16 cellular contexts compared by ENCODE assay signal in genomic region chr6:43943781-43944250, GRCh38.
DNase-seq lines count a peak whose midpoint lies in the region; FAIRE-seq and TF ChIP-seq lines count a peak whose summit lies in the region.
"Had no signal": no experiment of that assay in that cellular context is flagged by ENCODE, and none has a peak within 500 bp of the region (broad histone marks: within the 10 kb centered on the region; RNA-seq: fewer than 3 reads in every experiment).

No MANE protein-coding gene starts in this region.

- no peak overlapping the region for H3K4me3 ChIP-seq in suprapubic skin
- no peak overlapping the region for H3K4me3 ChIP-seq in small intestine (ENCODE audit: low read depth in 1 of 2, low read length in 2 of 2)
- H3K4me3 ChIP-seq: dorsolateral prefrontal cortex, prostate gland had no signal

- H3K36me3 ChIP-seq in suprapubic skin, result no peaks in the 10 kb centered on the region
- H3K36me3 ChIP-seq in small intestine (ENCODE audit: control insufficient read depth in 2 of 2, insufficient read depth in 2 of 2, low read length in 2 of 2), result no peaks in the 10 kb centered on the region
- H3K36me3 ChIP-seq: prostate gland had no signal

- no peak for TF ChIP-seq EP300 in suprapubic skin (IDR thresholded peaks at IDR 0.05)

- WGBS in suprapubic skin, result 83% methylated on average over 6 of the region's 6 CpGs
- 73 to 80% (median 74%) methylated on average over 6 of the region's 6 CpGs for WGBS in small intestine, 3 donors

- TF ChIP-seq POLR2A in suprapubic skin (IDR thresholded peaks at IDR 0.05), result no peak

- FAIRE-seq in small intestine (lab: Jason Lieb, UNC), result no peak

- no peaks in the 10 kb centered on the region for H3K27me3 ChIP-seq in suprapubic skin
- H3K27me3 ChIP-seq in small intestine (ENCODE audit: control insufficient read depth in 2 of 2, insufficient read depth in 2 of 2, low read length in 2 of 2), result no peaks in the 10 kb centered on the region
- H3K27me3 ChIP-seq: dorsolateral prefrontal cortex had no signal

- no peak for TF ChIP-seq CTCF in suprapubic skin (IDR thresholded peaks at IDR 0.05)

- H3K27ac ChIP-seq in suprapubic skin (no peak overlapping the region), small intestine (ENCODE audit: low read depth in 1 of 2, low read length in 1 of 2) (no peak overlapping the region)
- H3K27ac ChIP-seq: dorsolateral prefrontal cortex, prostate gland had no signal

- peak; percentile 31 for DNase-seq in NCI-H2029 (lab: John Stamatoyannopoulos, UW)
- DNase-seq in NCI-H2029 treated with DMSO at 0.1 percent for 48 hours (lab: John Stamatoyannopoulos, UW), result no peak
- DNase-seq in RPMI7951 (ENCODE audit: low read depth), result peak; percentile 76
- DNase-seq in kidney tubule cell (ENCODE audit: low spot score), result peak; percentile 19
- DNase-seq in suprapubic skin (ENCODE audit: low spot score in 2 of 2), result peak; percentile 43 to 48
- DNase-seq in Ammon's horn (ENCODE audit: low spot score), result no peak
- no peak for DNase-seq in glomerular visceral epithelial cell (ENCODE audit: extremely low spot score)
- DNase-seq in small intestine, result no peak
- DNase-seq: 8988T; activated naive CD8-positive, alpha-beta T cell treated with anti-CD3 and anti-CD28 coated beads for 36 hours; DMS153; dorsolateral prefrontal cortex; NCI-H1930; NCI-H510A treated with DMSO at 0.1 percent for 48 hours; T-helper 1 cell had no signal

- no peaks in the 10 kb centered on the region for H3K4me1 ChIP-seq in suprapubic skin
- no peaks in the 10 kb centered on the region for H3K4me1 ChIP-seq in small intestine (ENCODE audit: control insufficient read depth in 2 of 2, insufficient read depth in 1 of 2, low read depth in 1 of 2, low read length in 1 of 2)
- H3K4me1 ChIP-seq: prostate gland had no signal

- peaks cover 5% of the 10 kb centered on the region for H3K9me3 ChIP-seq in suprapubic skin
- no peaks in the 10 kb centered on the region for H3K9me3 ChIP-seq in small intestine (ENCODE audit: control insufficient read depth, low read depth)
- H3K9me3 ChIP-seq: prostate gland had no signal

Comparison
In these comparisons a context has a peak if more than half of its experiments do, and no peak if none do; other contexts are left out.
1. DNase-seq: peak in NCI-H2029 (single experiment), RPMI7951 (single experiment), kidney tubule cell (single experiment) and suprapubic skin (2 of 2); none in NCI-H2029 treated with DMSO at 0.1 percent for 48 hours (single experiment), Ammon's horn (single experiment), glomerular visceral epithelial cell (single experiment) and small intestine (single experiment).